In the genomic region with DNA sequence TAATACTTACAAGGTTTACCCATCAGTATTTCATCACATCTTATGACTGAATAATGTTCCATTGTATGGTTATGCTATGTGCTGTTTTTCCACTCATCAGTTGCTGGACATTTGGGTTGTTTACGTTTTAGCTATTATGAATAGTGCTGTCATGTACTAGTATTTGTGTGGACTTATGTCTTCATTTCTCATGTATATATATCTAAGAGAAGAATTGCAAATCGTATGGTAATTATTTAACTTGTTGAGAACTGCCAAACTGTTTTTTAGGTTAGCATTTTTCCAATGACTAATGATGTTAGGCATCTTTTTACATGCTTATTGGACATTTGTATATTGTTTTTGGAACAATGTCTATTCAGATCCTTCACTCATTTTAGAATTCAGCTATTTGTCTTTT, we compare ENCODE assay signal across 1 cellular context.
TF ChIP-seq lines count a peak whose summit lies in the region.

No MANE protein-coding gene starts in this region.

TF ChIP-seq in K562, 482 proteins besides CTCF, POLR2A, EP300 and RAD21 (continued from another document):
- TF ChIP-seq, protein P1, sequence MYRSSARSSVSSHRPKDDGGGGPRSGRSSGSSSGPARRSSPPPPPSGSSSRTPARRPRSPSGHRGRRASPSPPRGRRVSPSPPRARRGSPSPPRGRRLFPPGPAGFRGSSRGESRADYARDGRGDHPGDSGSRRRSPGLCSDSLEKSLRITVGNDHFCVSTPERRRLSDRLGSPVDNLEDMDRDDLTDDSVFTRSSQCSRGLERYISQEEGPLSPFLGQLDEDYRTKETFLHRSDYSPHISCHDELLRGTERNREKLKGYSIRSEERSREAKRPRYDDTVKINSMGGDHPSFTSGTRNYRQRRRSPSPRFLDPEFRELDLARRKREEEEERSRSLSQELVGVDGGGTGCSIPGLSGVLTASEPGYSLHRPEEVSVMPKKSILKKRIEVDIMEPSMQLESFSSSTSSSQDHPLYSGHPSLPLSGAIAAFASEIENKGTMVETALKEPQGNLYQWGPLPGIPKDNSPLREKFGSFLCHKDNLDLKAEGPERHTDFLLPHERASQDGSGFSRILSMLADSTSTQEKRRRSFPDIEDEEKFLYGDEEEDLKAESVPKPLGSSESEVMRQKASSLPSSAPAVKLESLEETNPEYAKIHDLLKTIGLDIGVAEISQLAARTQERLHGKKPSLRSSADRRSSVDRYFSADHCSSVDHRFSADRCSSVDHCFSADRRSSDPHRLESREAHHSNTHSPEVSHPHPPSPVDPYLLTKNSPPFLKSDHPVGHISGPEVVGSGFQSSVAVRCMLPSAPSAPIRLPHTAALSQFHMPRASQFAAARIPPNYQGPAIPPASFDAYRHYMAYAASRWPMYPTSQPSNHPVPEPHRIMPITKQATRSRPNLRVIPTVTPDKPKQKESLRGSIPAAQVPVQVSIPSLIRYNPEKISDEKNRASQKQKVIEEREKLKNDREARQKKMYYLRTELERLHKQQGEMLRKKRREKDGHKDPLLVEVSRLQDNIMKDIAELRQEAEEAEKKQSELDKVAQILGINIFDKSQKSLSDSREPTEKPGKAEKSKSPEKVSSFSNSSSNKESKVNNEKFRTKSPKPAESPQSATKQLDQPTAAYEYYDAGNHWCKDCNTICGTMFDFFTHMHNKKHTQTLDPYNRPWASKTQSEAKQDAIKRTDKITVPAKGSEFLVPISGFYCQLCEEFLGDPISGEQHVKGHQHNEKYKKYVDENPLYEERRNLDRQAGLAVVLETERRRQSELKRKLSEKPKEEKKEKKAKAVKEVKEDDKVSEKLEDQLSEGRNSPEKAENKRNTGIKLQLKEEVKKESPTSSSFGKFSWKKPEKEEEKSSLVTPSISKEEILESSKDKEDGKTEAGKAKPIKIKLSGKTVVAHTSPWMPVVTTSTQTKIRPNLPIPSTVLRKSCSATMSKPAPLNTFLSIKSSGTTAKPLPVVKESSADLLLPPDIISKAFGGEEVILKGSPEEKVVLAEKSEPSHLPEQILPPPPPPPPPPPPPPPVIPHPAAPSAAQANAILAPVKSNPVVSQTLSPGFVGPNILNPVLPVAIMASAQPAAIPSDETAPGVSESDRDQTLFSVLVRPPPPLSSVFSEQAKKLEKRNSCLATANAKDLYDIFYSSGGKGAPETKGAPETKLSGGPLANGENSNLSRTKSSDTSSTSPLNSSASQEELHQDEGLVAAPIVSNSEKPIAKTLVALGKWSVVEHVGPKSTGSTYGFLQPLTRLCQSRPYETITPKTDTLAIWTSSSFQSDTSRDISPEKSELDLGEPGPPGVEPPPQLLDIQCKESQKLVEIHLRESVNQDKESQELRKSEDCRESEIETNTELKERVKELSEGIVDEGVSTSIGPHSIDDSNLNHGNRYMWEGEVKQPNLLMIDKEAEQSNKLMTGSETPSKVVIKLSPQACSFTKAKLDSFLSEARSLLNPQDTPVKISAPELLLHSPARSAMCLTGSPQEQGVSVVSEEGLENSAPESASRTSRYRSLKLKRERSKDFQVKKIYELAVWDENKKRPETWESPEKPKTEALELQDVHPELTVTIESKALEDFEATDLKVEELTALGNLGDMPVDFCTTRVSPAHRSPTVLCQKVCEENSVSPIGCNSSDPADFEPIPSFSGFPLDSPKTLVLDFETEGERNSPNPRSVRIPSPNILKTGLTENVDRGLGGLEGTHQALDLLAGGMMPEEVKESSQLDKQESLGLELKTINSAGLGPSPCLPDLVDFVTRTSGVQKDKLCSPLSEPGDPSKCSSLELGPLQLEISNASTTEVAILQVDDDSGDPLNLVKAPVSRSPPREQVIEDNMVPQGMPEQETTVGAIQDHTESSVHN (IDR thresholded peaks at IDR 0.05; ENCODE audit: borderline replicate concordance in 1 of 2, low read depth in 1 of 2) = no peak
- TF ChIP-seq, protein P2, sequence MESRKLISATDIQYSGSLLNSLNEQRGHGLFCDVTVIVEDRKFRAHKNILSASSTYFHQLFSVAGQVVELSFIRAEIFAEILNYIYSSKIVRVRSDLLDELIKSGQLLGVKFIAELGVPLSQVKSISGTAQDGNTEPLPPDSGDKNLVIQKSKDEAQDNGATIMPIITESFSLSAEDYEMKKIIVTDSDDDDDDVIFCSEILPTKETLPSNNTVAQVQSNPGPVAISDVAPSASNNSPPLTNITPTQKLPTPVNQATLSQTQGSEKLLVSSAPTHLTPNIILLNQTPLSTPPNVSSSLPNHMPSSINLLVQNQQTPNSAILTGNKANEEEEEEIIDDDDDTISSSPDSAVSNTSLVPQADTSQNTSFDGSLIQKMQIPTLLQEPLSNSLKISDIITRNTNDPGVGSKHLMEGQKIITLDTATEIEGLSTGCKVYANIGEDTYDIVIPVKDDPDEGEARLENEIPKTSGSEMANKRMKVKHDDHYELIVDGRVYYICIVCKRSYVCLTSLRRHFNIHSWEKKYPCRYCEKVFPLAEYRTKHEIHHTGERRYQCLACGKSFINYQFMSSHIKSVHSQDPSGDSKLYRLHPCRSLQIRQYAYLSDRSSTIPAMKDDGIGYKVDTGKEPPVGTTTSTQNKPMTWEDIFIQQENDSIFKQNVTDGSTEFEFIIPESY (CRISPR knock-in tag; IDR thresholded peaks at IDR 0.05) = no peak
- TF ChIP-seq MCM2 (IDR thresholded peaks at IDR 0.05; ENCODE audit: low read depth) (no peak), ETV6 (IDR thresholded peaks at IDR 0.05; ENCODE audit: borderline replicate concordance in 1 of 2, low read depth in 2 of 2, low read length in 1 of 2) (no peak), ETV6 (CRISPR knock-in tag; IDR thresholded peaks at IDR 0.05; ENCODE audit: borderline replicate concordance) (no peak), HLTF (IDR thresholded peaks at IDR 0.05) (no peak), EZH2 (IDR thresholded peaks at IDR 0.05; ENCODE audit: borderline replicate concordance, low read depth, low read length) (no peak), ZNF764 (CRISPR knock-in tag; IDR thresholded peaks at IDR 0.05; ENCODE audit: low read depth) (no peak), ZNF212 (CRISPR knock-in tag; IDR thresholded peaks at IDR 0.05) (no peak)
- TF ChIP-seq, protein P3, sequence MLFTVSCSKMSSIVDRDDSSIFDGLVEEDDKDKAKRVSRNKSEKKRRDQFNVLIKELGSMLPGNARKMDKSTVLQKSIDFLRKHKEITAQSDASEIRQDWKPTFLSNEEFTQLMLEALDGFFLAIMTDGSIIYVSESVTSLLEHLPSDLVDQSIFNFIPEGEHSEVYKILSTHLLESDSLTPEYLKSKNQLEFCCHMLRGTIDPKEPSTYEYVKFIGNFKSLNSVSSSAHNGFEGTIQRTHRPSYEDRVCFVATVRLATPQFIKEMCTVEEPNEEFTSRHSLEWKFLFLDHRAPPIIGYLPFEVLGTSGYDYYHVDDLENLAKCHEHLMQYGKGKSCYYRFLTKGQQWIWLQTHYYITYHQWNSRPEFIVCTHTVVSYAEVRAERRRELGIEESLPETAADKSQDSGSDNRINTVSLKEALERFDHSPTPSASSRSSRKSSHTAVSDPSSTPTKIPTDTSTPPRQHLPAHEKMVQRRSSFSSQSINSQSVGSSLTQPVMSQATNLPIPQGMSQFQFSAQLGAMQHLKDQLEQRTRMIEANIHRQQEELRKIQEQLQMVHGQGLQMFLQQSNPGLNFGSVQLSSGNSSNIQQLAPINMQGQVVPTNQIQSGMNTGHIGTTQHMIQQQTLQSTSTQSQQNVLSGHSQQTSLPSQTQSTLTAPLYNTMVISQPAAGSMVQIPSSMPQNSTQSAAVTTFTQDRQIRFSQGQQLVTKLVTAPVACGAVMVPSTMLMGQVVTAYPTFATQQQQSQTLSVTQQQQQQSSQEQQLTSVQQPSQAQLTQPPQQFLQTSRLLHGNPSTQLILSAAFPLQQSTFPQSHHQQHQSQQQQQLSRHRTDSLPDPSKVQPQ (CRISPR knock-in tag; IDR thresholded peaks at IDR 0.05; ENCODE audit: borderline replicate concordance) = no peak
- TF ChIP-seq, protein P4, sequence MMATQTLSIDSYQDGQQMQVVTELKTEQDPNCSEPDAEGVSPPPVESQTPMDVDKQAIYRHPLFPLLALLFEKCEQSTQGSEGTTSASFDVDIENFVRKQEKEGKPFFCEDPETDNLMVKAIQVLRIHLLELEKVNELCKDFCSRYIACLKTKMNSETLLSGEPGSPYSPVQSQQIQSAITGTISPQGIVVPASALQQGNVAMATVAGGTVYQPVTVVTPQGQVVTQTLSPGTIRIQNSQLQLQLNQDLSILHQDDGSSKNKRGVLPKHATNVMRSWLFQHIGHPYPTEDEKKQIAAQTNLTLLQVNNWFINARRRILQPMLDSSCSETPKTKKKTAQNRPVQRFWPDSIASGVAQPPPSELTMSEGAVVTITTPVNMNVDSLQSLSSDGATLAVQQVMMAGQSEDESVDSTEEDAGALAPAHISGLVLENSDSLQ (IDR thresholded peaks at IDR 0.05) = no peak
